22 cellular contexts compared by ENCODE assay signal in genomic region chr3:13364602-13365271, GRCh38. TPM values are rescaled to one million over a fixed set of nuclear protein-coding genes. Genes with fewer than 3 reads are reported as not detected.
DNase-seq lines count a peak whose midpoint lies in the region; ATAC-seq lines count a peak whose summit lies in the region.
"Had no signal": no experiment of that assay in that cellular context is flagged by ENCODE, and none has a peak within 500 bp of the region (broad histone marks: within the 10 kb centered on the region; RNA-seq: fewer than 3 reads in every experiment).

No MANE protein-coding gene starts in this region.

- no peak overlapping the region for H3K4me2 ChIP-seq in mesendoderm (ENCODE audit: low read length)

- H3K36me3 Mint-ChIP-seq in effector memory CD8-positive, alpha-beta T cell (ENCODE audit: insufficient read depth) = peaks cover 60% of the 10 kb centered on the region

- no peak overlapping the region for H2BK5ac ChIP-seq in mesendoderm (ENCODE audit: low read length)

- no peak for ATAC-seq in effector memory CD8-positive, alpha-beta T cell (replicated peaks)
- ATAC-seq in GM18858 (IDR thresholded peaks at IDR 0.05; ENCODE audit: unreplicated experiment) = no peak
- ATAC-seq: T-helper 17 cell had no signal

- WGBS in mesendoderm (ENCODE audit: extremely low coverage, insufficient coverage, low lambda C conversion rate) = no CpG with 5 or more reads among the region's 12 CpGs

- H3K27ac ChIP-seq in HUES6 (ENCODE audit: low read depth, low read length) = peak overlapping the region; percentile 22; the same call in 1 of the 2 replicates
- H3K27ac ChIP-seq in caudate nucleus (ENCODE audit: low read depth, low read length) = peak overlapping the region; percentile 67
- H3K27ac ChIP-seq in mesendoderm (ENCODE audit: low read depth, low read length) = no peak overlapping the region
- H3K27ac ChIP-seq: stomach, tibial nerve, VCaP had no signal

- H3K56ac ChIP-seq in mesendoderm (ENCODE audit: low read length) = no peak overlapping the region

- no peaks in the 10 kb centered on the region for H3K9me3 Mint-ChIP-seq in effector memory CD8-positive, alpha-beta T cell
- H3K9me3 Mint-ChIP-seq: CD4-positive, alpha-beta T cell had no signal

- H3K4ac ChIP-seq in mesendoderm (ENCODE audit: low read depth, low read length) = no peak overlapping the region

- no peak overlapping the region for H2BK15ac ChIP-seq in mesendoderm (replicated peaks; ENCODE audit: low read depth)

- H3K27me3 ChIP-seq in HUES6 (ENCODE audit: control insufficient read depth, insufficient read depth, low read length) (no peaks in the 10 kb centered on the region), mesendoderm (ENCODE audit: insufficient read depth, low read length, poor library complexity) (no peaks in the 10 kb centered on the region)
- H3K27me3 ChIP-seq: stomach, tibial nerve had no signal

- H3K36me3 ChIP-seq in HUES6 (ENCODE audit: control insufficient read depth, insufficient read depth, low read length) (peaks cover 49% of the 10 kb centered on the region), mesendoderm (ENCODE audit: control insufficient read depth, insufficient read depth, low read length) (no peaks in the 10 kb centered on the region)

- H3K27me3 Mint-ChIP-seq in effector memory CD8-positive, alpha-beta T cell = no peaks in the 10 kb centered on the region
- H3K27me3 Mint-ChIP-seq: CD4-positive, alpha-beta T cell; T-helper 17 cell had no signal

- H3K23ac ChIP-seq in mesendoderm (ENCODE audit: low read length) = no peak overlapping the region

- H3K4me3 ChIP-seq in HUES6 (ENCODE audit: low read depth, low read length) (no peak overlapping the region), mesendoderm (ENCODE audit: low read length) (no peak overlapping the region)
- H3K4me3 ChIP-seq: stomach, tibial nerve had no signal

- no peaks in the 10 kb centered on the region for H3K4me1 Mint-ChIP-seq in effector memory CD8-positive, alpha-beta T cell (ENCODE audit: low read depth in 2 of 2)

- no peak overlapping the region for H4K5ac ChIP-seq in mesendoderm (ENCODE audit: low read length)

- H2AK5ac ChIP-seq in mesendoderm (ENCODE audit: low read length) = no peak overlapping the region

- no peak overlapping the region for H4K8ac ChIP-seq in mesendoderm (ENCODE audit: low read depth, low read length)

- H3K9me3 ChIP-seq in HUES6 (ENCODE audit: control insufficient read depth, insufficient read depth, low read depth, low read length) = no peaks in the 10 kb centered on the region; the same call in 1 of the 2 replicates
- H3K9me3 ChIP-seq: stomach, tibial nerve had no signal

- DNase-seq in ELF-1 (ENCODE audit: low read depth, low spot score) (peak; percentile 30), caudate nucleus (lab: John Stamatoyannopoulos, UW) (peak in 32 of 61 donors; percentile 10 to 76 (median 27)), mesendoderm (peak; percentile 18), COLO829 (ENCODE audit: low spot score) (no peak), epidermal melanocyte (ENCODE audit: insufficient read length, low spot score) (no peak)
- no peak for DNase-seq in effector memory CD8-positive, alpha-beta T cell
- DNase-seq: activated gamma-delta T cell treated with Interleukin-2 at 50 U/mL for 16 hours; amniotic stem cell; CD4-positive, alpha-beta T cell; cerebellar nuclear complex; foreskin melanocyte; hypothalamus; NCI-H1105; NCI-H2107; NK-92 treated with Interleukin-12 subunit alpha and Interleukin-12 subunit beta, amount 100 ng/mL, for 24 hours; retina; stomach; T-helper 17 cell had no signal

- peak overlapping the region in 1 of 2 donors; percentile 56 for H3K27ac Mint-ChIP-seq in effector memory CD8-positive, alpha-beta T cell
- H3K27ac Mint-ChIP-seq: CD4-positive, alpha-beta T cell; T-helper 17 cell had no signal

- no peak overlapping the region for H2BK120ac ChIP-seq in mesendoderm (ENCODE audit: low read depth, low read length)

- peaks cover 13% of the 10 kb centered on the region for H3K4me1 ChIP-seq in HUES6 (ENCODE audit: control insufficient read depth, insufficient read depth, low read length)
- peaks cover 6% of the 10 kb centered on the region for H3K4me1 ChIP-seq in mesendoderm (ENCODE audit: control insufficient read depth, low read depth, low read length)
- H3K4me1 ChIP-seq: stomach, tibial nerve had no signal

- H3K9ac ChIP-seq in HUES6 (ENCODE audit: low read length) = no peak overlapping the region
- no peak overlapping the region for H3K9ac ChIP-seq in mesendoderm (ENCODE audit: low read length)

- no peak overlapping the region for H3K18ac ChIP-seq in mesendoderm (ENCODE audit: low read length)

- H3K79me1 ChIP-seq in mesendoderm (ENCODE audit: low read length) = no peaks in the 10 kb centered on the region

- no peak overlapping the region for H3K4me3 Mint-ChIP-seq in effector memory CD8-positive, alpha-beta T cell
- H3K4me3 Mint-ChIP-seq: CD4-positive, alpha-beta T cell; T-helper 17 cell had no signal

- no peaks in the 10 kb centered on the region for H3K79me2 ChIP-seq in mesendoderm (ENCODE audit: control insufficient read depth, insufficient read depth, low read length)

RNA-seq across cellular contexts. Expression of gene NUP210, which starts 55.4 kb away (rescaled TPM):
- 10.9 TPM for polyA plus RNA-seq in mesendoderm (2013, experiment 1 of 2)
- 11.1 TPM for polyA plus RNA-seq in mesendoderm (2013, experiment 2 of 2)

Comparison
In these comparisons a context has a peak if more than half of its experiments do, and no peak if none do; other contexts are left out.
1. DNase-seq: peak in ELF-1 (single experiment), caudate nucleus (32 of 61) and mesendoderm (single experiment); none in COLO829 (single experiment), epidermal melanocyte (single experiment) and effector memory CD8-positive, alpha-beta T cell (0 of 3).